Comparison of ENCODE assay signal across 8 cellular contexts in genomic region chr1:93681549-93682412, GRCh38. TPM values are rescaled to one million over a fixed set of nuclear protein-coding genes. Genes with fewer than 3 reads are reported as not detected.
DNase-seq lines count a peak whose midpoint lies in the region; ATAC-seq and TF ChIP-seq lines count a peak whose summit lies in the region.

Gene BCAR3 (minus strand): TSS chr1:93681837. CDS start chr1:93674930, 6,907 bp downstream.

- no peak for TF ChIP-seq EP300 in neural cell (conservative IDR thresholded peaks at IDR 0.05; ENCODE audit: poor library complexity, severe bottlenecking)

- DNase-seq in AG20443 (ENCODE audit: low spot score) (peak; percentile 88), NCI-H1930 (lab: John Stamatoyannopoulos, UW) (peak; percentile 46 to 50), germinal center (ENCODE audit: low spot score) (peak; percentile 79), cortex of kidney (lab: John Stamatoyannopoulos, UW) (no peak)
- DNase-seq in activated T-helper 2 cell treated with anti-CD3 and anti-CD28 coated beads, Interferon-gamma antibody, Interleukin-2, Interleukin-4, amounts not matched to agents 10 μg/mL and 5 μg/mL and 100 μg/mL, durations not matched to agents 14 hours and 24 hours and 36 hours (ENCODE audit: low spot score): peak; percentile 41

- no peaks in the 10 kb centered on the region for H3K9me3 ChIP-seq in neural cell (ENCODE audit: low read length)

- H3K9ac ChIP-seq in neural cell (ENCODE audit: low read length): peak within 1 kb of the TSS; percentile 41

- peaks cover 10% of the 10 kb centered on the region for H3K36me3 Mint-ChIP-seq in activated T-helper 2 cell treated with anti-CD3 and anti-CD28 coated beads, Interferon-gamma antibody, Interleukin-2, Interleukin-4, amounts not matched to agents 10 μg/mL and 5 μg/mL and 100 μg/mL, durations not matched to agents 14 hours and 24 hours and 36 hours (ENCODE audit: low read depth)

- H3K4me1 Mint-ChIP-seq in activated T-helper 2 cell treated with anti-CD3 and anti-CD28 coated beads, Interferon-gamma antibody, Interleukin-2, Interleukin-4, amounts not matched to agents 10 μg/mL and 5 μg/mL and 100 μg/mL, durations not matched to agents 14 hours and 24 hours and 36 hours (ENCODE audit: low read depth): peaks cover 37% of the 10 kb centered on the region

- no peaks in the 10 kb centered on the region for H4K20me1 ChIP-seq in neural cell (ENCODE audit: insufficient read depth)

- peak within 1 kb of the TSS; percentile 84 for H3K27ac Mint-ChIP-seq in activated T-helper 2 cell treated with anti-CD3 and anti-CD28 coated beads, Interferon-gamma antibody, Interleukin-2, Interleukin-4, amounts not matched to agents 10 μg/mL and 5 μg/mL and 100 μg/mL, durations not matched to agents 14 hours and 24 hours and 36 hours

- H3K4me3 Mint-ChIP-seq in activated T-helper 2 cell treated with anti-CD3 and anti-CD28 coated beads, Interferon-gamma antibody, Interleukin-2, Interleukin-4, amounts not matched to agents 10 μg/mL and 5 μg/mL and 100 μg/mL, durations not matched to agents 14 hours and 24 hours and 36 hours (ENCODE audit: low read depth): peak within 1 kb of the TSS; percentile 94

- H3K27me3 Mint-ChIP-seq in activated T-helper 2 cell treated with anti-CD3 and anti-CD28 coated beads, Interferon-gamma antibody, Interleukin-2, Interleukin-4, amounts not matched to agents 10 μg/mL and 5 μg/mL and 100 μg/mL, durations not matched to agents 14 hours and 24 hours and 36 hours (ENCODE audit: low read depth): peaks cover 32% of the 10 kb centered on the region

- no peak within 1 kb of the TSS for H2AFZ ChIP-seq in neural cell (ENCODE audit: low read depth, low read length)

- H3K9me3 Mint-ChIP-seq in activated T-helper 2 cell treated with anti-CD3 and anti-CD28 coated beads, Interferon-gamma antibody, Interleukin-2, Interleukin-4, amounts not matched to agents 10 μg/mL and 5 μg/mL and 100 μg/mL, durations not matched to agents 14 hours and 24 hours and 36 hours: no peaks in the 10 kb centered on the region

- peak within 1 kb of the TSS; percentile 76 for H3K4me3 ChIP-seq in neural cell (ENCODE audit: low read length)

- intact Hi-C loops in activated T-helper 2 cell treated with anti-CD3 and anti-CD28 coated beads, Interferon-gamma antibody, Interleukin-2, Interleukin-4, amounts not matched to agents 10 μg/mL and 5 μg/mL and 100 μg/mL, durations not matched to agents 14 hours and 24 hours and 36 hours (cut with micrococcal nuclease): no loop called here

- peak within 1 kb of the TSS; percentile 30 for H3K4me2 ChIP-seq in neural cell (ENCODE audit: low read length)

- no peaks in the 10 kb centered on the region for H3K79me2 ChIP-seq in neural cell (replicated peaks; ENCODE audit: insufficient read depth, low read length)

- no peak within 1 kb of the TSS for H3K27ac ChIP-seq in neural cell (ENCODE audit: low read length)

- ATAC-seq in GM18498 (IDR thresholded peaks at IDR 0.05; ENCODE audit: unreplicated experiment) (peak; percentile 73), HG02763 (IDR thresholded peaks at IDR 0.05; ENCODE audit: unreplicated experiment) (peak; percentile 69)

- no peaks in the 10 kb centered on the region for H3F3A ChIP-seq in neural cell (ENCODE audit: insufficient read depth, low read length, poor library complexity, severe bottlenecking)

- H3K9me2 ChIP-seq in neural cell (ENCODE audit: insufficient read depth, low read length): no peaks in the 10 kb centered on the region

- H3K36me3 ChIP-seq in neural cell (ENCODE audit: insufficient read depth, low read length): no peaks in the 10 kb centered on the region

- peak; percentile 51 for TF ChIP-seq CTCF in neural cell (IDR thresholded peaks at IDR 0.05; ENCODE audit: poor library complexity, severe bottlenecking)

- TF ChIP-seq RAD21 in neural cell (conservative IDR thresholded peaks at IDR 0.05): peak; percentile 19

- H3K27me3 ChIP-seq in neural cell (ENCODE audit: insufficient read depth, low read depth, low read length): peaks cover 26% of the 10 kb centered on the region

TF ChIP-seq in neural cell, 6 proteins besides CTCF, POLR2A, EP300 and RAD21:
- TF ChIP-seq MXI1 (conservative IDR thresholded peaks at IDR 0.05; ENCODE audit: poor library complexity, severe bottlenecking) (peak; percentile 12), REST (IDR thresholded peaks at IDR 0.05; ENCODE audit: borderline replicate concordance) (no peak), EZH2 (IDR thresholded peaks at IDR 0.05; ENCODE audit: borderline replicate concordance, insufficient read depth, low read length, poor library complexity, severe bottlenecking) (no peak), SMC3 (conservative IDR thresholded peaks at IDR 0.05; ENCODE audit: poor library complexity) (peak; percentile 23), POLR2AphosphoS5 (IDR thresholded peaks at IDR 0.05) (no peak)
TF ChIP-seq in neural cell: peak in this region for 2.

RNA-seq across cellular contexts. Expression of gene BCAR3, which starts in this region (rescaled TPM):
- total RNA-seq in activated T-helper 2 cell treated with anti-CD3 and anti-CD28 coated beads, Interferon-gamma antibody, Interleukin-2, Interleukin-4, amounts not matched to agents 10 μg/mL and 5 μg/mL and 100 μg/mL, durations not matched to agents 14 hours and 24 hours and 36 hours: 8.1 and 9.4 TPM in 2 replicates
- polyA plus RNA-seq in neural cell: 2.5 and 5.2 TPM in 2 replicates
- polyA minus RNA-seq in neural cell: 2.7 and 3.7 TPM in 2 replicates
